ENCODE assay signal across 33 cellular contexts in genomic region chr7:151412318-151412717, GRCh38. TPM values are rescaled to one million over a fixed set of nuclear protein-coding genes. Genes with fewer than 3 reads are reported as not detected.
"Had no signal": no experiment of that assay in that cellular context is flagged by ENCODE, and none has a peak within 500 bp of the region (broad histone marks: within the 10 kb centered on the region; RNA-seq: fewer than 3 reads in every experiment).

No MANE protein-coding gene starts in this region.

- FAIRE-seq: astrocyte, keratinocyte, small intestine had no signal

- H3K9me3 Mint-ChIP-seq: effector memory CD8-positive, alpha-beta T cell; stimulated activated memory B cell treated with anti-CD40 and anti-IgM and Interleukin-4, amounts not matched to agents 10 μg/mL and 1 μg/mL and 100 μg/mL, for 72 hours; T-cell had no signal

- H3K36me3 Mint-ChIP-seq: stimulated activated memory B cell treated with anti-CD40 and anti-IgM and Interleukin-4, amounts not matched to agents 10 μg/mL and 1 μg/mL and 100 μg/mL, for 72 hours had no signal

- H3K9me3 ChIP-seq: gastrocnemius medialis, ovary, psoas muscle, sigmoid colon, stomach, thyroid gland had no signal

- DNase-seq: activated CD4-positive, alpha-beta T cell treated with anti-CD3 and anti-CD28 coated beads for 4 hours; activated CD4-positive, alpha-beta T cell treated with anti-CD3 and anti-CD28 coated beads, Interleukin-2, amount 50 U/mL, for 48 hours; activated CD4-positive, CD25-positive, alpha-beta regulatory T cell; activated gamma-delta T cell treated with Interleukin-2 at 50 U/mL for 16 hours; activated naive CD4-positive, alpha-beta T cell treated with anti-CD3 and anti-CD28 coated beads, Interleukin-2, amount 50 U/mL, for 16 hours; activated T-cell treated with anti-CD3 and anti-CD28 coated beads, Interleukin-2, amount 50 U/mL, for 4 hours; amniotic stem cell; caudate nucleus; cortex of kidney; effector memory CD8-positive, alpha-beta T cell; erythroblast; gastrocnemius medialis; hippocampal formation; left cardiac atrium; left ventricle myocardium superior; mammary epithelial cell; midbrain; naive thymus-derived CD8-positive, alpha-beta T cell; ovary; sigmoid colon; small intestine; stimulated activated CD4-positive, alpha-beta T cell treated with anti-CD3 and anti-CD28 coated beads, Interleukin-1b, Interleukin-23, amount 100 ng/mL, for 48 hours; stimulated activated CD4-positive, alpha-beta T cell treated with anti-CD3 and anti-CD28 coated beads, Interleukin-4, amount 100 ng/mL, for 4 hours; stimulated activated CD8-positive, alpha-beta memory T cell treated with anti-CD3 and anti-CD28 coated beads, Interleukin-4, amount 100 ng/mL, for 48 hours; stomach; T-cell had no signal

- H3K36me3 ChIP-seq: gastrocnemius medialis, ovary, sigmoid colon, stomach, thyroid gland had no signal

- ATAC-seq: activated T-cell treated with anti-CD3 and anti-CD28 coated beads, Interleukin-2, amount 50 U/mL, for 4 hours; activated T-helper 17 cell treated with anti-CD3 and anti-CD28 coated beads, Interleukin-2, amount 50 U/mL, for 72 hours; effector memory CD8-positive, alpha-beta T cell; gastrocnemius medialis; left cardiac atrium; left ventricle myocardium superior; naive thymus-derived CD8-positive, alpha-beta T cell; psoas muscle; T-cell had no signal

- H3K27me3 ChIP-seq: thyroid gland had no signal

- H3K4me3 Mint-ChIP-seq: activated T-cell treated with anti-CD3 and anti-CD28 coated beads, Interleukin-2, amount 50 U/mL, for 4 hours; stimulated activated memory B cell treated with anti-CD40 and anti-IgM and Interleukin-4, amounts not matched to agents 10 μg/mL and 1 μg/mL and 100 μg/mL, for 72 hours had no signal

- H3K27ac ChIP-seq: gastrocnemius medialis, ovary, psoas muscle, sigmoid colon, stomach had no signal

- H3K4me3 ChIP-seq: gastrocnemius medialis, ovary, psoas muscle, sigmoid colon, stomach, thyroid gland had no signal

- H3K27ac Mint-ChIP-seq: activated T-helper 17 cell treated with anti-CD3 and anti-CD28 coated beads, Interleukin-2, amount 50 U/mL, for 72 hours; stimulated activated memory B cell treated with anti-CD40 and anti-IgM and Interleukin-4, amounts not matched to agents 10 μg/mL and 1 μg/mL and 100 μg/mL, for 72 hours had no signal

RNA-seq across cellular contexts. Expression of gene WDR86, which starts 2.5 kb away (rescaled TPM):
- total RNA-seq: chondrocyte had no signal
- polyA plus RNA-seq: keratinocyte, mammary epithelial cell had no signal

RNA-seq across cellular contexts. Expression of gene CRYGN, which starts 27.6 kb away (rescaled TPM):
- total RNA-seq: activated T-cell treated with anti-CD3 and anti-CD28 coated beads, Interleukin-2, amount 50 U/mL, for 4 hours; activated T-helper 17 cell treated with anti-CD3 and anti-CD28 coated beads, Interleukin-2, amount 50 U/mL, for 72 hours; astrocyte; chondrocyte; gastrocnemius medialis; left ventricle myocardium superior; mammary epithelial cell; stomach had no signal
- polyA plus RNA-seq: keratinocyte, mammary epithelial cell, stomach had no signal
